Comparison of ENCODE assay signal across 24 cellular contexts in genomic region chr12:60184096-60184495, GRCh38.
"Had no signal": no experiment of that assay in that cellular context is flagged by ENCODE, and none has a peak within 500 bp of the region (broad histone marks: within the 10 kb centered on the region; RNA-seq: fewer than 3 reads in every experiment).

No MANE protein-coding gene starts in this region.

- H3K4me1 ChIP-seq: colonic mucosa, esophagus muscularis mucosa, esophagus squamous epithelium, foreskin keratinocyte, gastrocnemius medialis, gastroesophageal sphincter, heart left ventricle, heart right ventricle had no signal

- H3K27me3 ChIP-seq: colonic mucosa, dorsolateral prefrontal cortex, esophagus muscularis mucosa, esophagus squamous epithelium, foreskin keratinocyte, gastrocnemius medialis, gastroesophageal sphincter, heart left ventricle, heart right ventricle had no signal

- H3K36me3 ChIP-seq: colonic mucosa, esophagus muscularis mucosa, esophagus squamous epithelium, gastrocnemius medialis, gastroesophageal sphincter, heart left ventricle, heart right ventricle had no signal

- DNase-seq: colonic mucosa; cortex of kidney; dermis blood vessel endothelial cell; dorsolateral prefrontal cortex; effector CD4-positive, alpha-beta T cell; effector CD8-positive, alpha-beta T cell; effector memory CD4-positive, alpha-beta T cell; effector memory CD8-positive, alpha-beta T cell; endodermal cell; erythroblast; esophagus squamous epithelium; foreskin fibroblast; foreskin keratinocyte; foreskin melanocyte; gastrocnemius medialis; glutamatergic neuron; head of caudate nucleus; heart left ventricle; heart right ventricle had no signal

- H3K9me3 ChIP-seq: colonic mucosa, esophagus muscularis mucosa, esophagus squamous epithelium, gastrocnemius medialis had no signal

- H3K4me3 ChIP-seq: colonic mucosa, coronary artery, dorsolateral prefrontal cortex, esophagus muscularis mucosa, esophagus squamous epithelium, gastrocnemius medialis, gastroesophageal sphincter, heart left ventricle, heart right ventricle had no signal

- H3K27ac ChIP-seq: colonic mucosa, coronary artery, dorsolateral prefrontal cortex, epithelial cell of prostate, esophagus muscularis mucosa, esophagus squamous epithelium, foreskin keratinocyte, gastrocnemius medialis, gastroesophageal sphincter, heart left ventricle, heart right ventricle had no signal

- ATAC-seq: effector memory CD8-positive, alpha-beta T cell; esophagus mucosa; foreskin keratinocyte; gastrocnemius medialis; gastroesophageal sphincter; heart left ventricle; heart right ventricle had no signal
